24 cellular contexts compared by ENCODE assay signal in genomic region chr7:143850682-143851081, GRCh38.
"Had no signal": no experiment of that assay in that cellular context is flagged by ENCODE, and none has a peak within 500 bp of the region (broad histone marks: within the 10 kb centered on the region; RNA-seq: fewer than 3 reads in every experiment).

No MANE protein-coding gene starts in this region.

- H3K9me3 ChIP-seq: esophagus muscularis mucosa, ovary, prostate gland, suprapubic skin, upper lobe of right lung had no signal

- H3K27me3 ChIP-seq: brain microvascular endothelial cell, esophagus muscularis mucosa, ovary, spleen, suprapubic skin, tibial artery, upper lobe of right lung had no signal

- FAIRE-seq: islet of Langerhans, TTC549 had no signal

- H3K36me3 ChIP-seq: brain microvascular endothelial cell, ovary, prostate gland, spleen, suprapubic skin, upper lobe of right lung had no signal

- H3K4me1 ChIP-seq: esophagus muscularis mucosa, prostate gland, spleen, suprapubic skin, tibial artery, upper lobe of right lung had no signal

- DNase-seq: activated CD4-positive, alpha-beta T cell treated with anti-CD3 and anti-CD28 coated beads for 4 hours; activated CD4-positive, alpha-beta T cell treated with anti-CD3 and anti-CD28 coated beads, Interleukin-2, amount 50 U/mL, for 4 hours; activated effector memory CD4-positive, alpha-beta T cell treated with Interleukin-2 at 50 U/mL for 16 hours; activated naive CD4-positive, alpha-beta T cell treated with Interleukin-2 at 50 U/mL for 16 hours; activated T-cell treated with anti-CD3 and anti-CD28 coated beads for 4 hours; activated T-cell treated with anti-CD3 and anti-CD28 coated beads, Interleukin-2, amount 50 U/mL, for 72 hours; aorta; brain microvascular endothelial cell; central memory CD4-positive, alpha-beta T cell; foreskin keratinocyte; mammary epithelial cell; naive thymus-derived CD4-positive, alpha-beta T cell; ovary; stimulated activated naive CD4-positive, alpha-beta T cell; T-helper 9 cell; upper lobe of right lung had no signal

- H3K27ac ChIP-seq: brain microvascular endothelial cell, esophagus muscularis mucosa, foreskin keratinocyte, ovary, prostate gland, spleen, suprapubic skin, tibial artery, upper lobe of right lung, VCaP had no signal

- ATAC-seq: activated T-cell treated with anti-CD3 and anti-CD28 coated beads, Interleukin-2, amount 50 U/mL, for 72 hours; foreskin keratinocyte; upper lobe of right lung had no signal

- H3K4me3 ChIP-seq: esophagus muscularis mucosa, ovary, prostate gland, spleen, suprapubic skin, tibial artery, upper lobe of right lung had no signal
